Comparison of ENCODE assay signal across 16 cellular contexts in the genomic region with DNA sequence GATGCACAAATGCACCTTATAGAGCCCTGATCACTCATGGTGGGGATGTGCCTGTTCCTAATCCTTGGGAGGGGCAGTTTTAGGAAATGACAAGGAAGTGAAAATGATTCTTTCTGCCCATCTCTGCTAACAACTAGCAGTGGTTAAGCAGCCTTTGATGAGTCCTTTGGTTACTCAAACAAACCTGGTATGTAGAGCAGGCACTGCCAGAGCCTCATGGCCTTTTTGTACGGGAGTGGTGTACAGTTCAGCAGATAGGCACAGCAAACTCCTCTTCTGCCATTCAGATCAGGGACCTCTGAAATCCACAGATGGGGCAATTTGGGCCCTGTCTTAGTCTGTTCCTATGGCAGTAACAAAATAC.
"Had no signal": no experiment of that assay in that cellular context is flagged by ENCODE, and none has a peak within 500 bp of the region (broad histone marks: within the 10 kb centered on the region; RNA-seq: fewer than 3 reads in every experiment).

No MANE protein-coding gene starts in this region.

- H3K9me3 Mint-ChIP-seq: activated CD8-positive, alpha-beta T cell treated with anti-CD3 and anti-CD28 coated beads for 36 hours; activated naive CD4-positive, alpha-beta T cell treated with anti-CD3 and anti-CD28 coated beads for 36 hours; activated T-cell treated with anti-CD3 and anti-CD28 coated beads, Interleukin-2, amount 50 U/mL, for 24 hours; endodermal cell; T-cell had no signal

- H3K4me3 ChIP-seq: colonic mucosa, lower lobe of right lung, prostate gland, right atrium auricular region had no signal

- H3K36me3 Mint-ChIP-seq: T-cell had no signal

- DNase-seq: activated CD4-positive, alpha-beta T cell treated with anti-CD3 and anti-CD28 coated beads for 48 hours; activated CD4-positive, CD25-positive, alpha-beta regulatory T cell; activated CD8-positive, alpha-beta T cell treated with anti-CD3 and anti-CD28 coated beads for 36 hours; activated naive CD4-positive, alpha-beta T cell treated with anti-CD3 and anti-CD28 coated beads for 36 hours; activated T-cell treated with anti-CD3 and anti-CD28 coated beads, Interleukin-2, amount 50 U/mL, for 24 hours; brain microvascular endothelial cell; central memory CD4-positive, alpha-beta T cell; colonic mucosa; endodermal cell; head of caudate nucleus; lower lobe of right lung; small intestine; stimulated activated CD4-positive, alpha-beta T cell treated with anti-CD3 and anti-CD28 coated beads, Interleukin-4, amount 100 ng/mL, for 1 hour; T-cell had no signal

- ATAC-seq: activated CD8-positive, alpha-beta T cell treated with anti-CD3 and anti-CD28 coated beads for 36 hours; lower lobe of right lung; T-cell had no signal

- H3K4me1 Mint-ChIP-seq: endodermal cell, T-cell had no signal

- H3K27ac Mint-ChIP-seq: activated CD8-positive, alpha-beta T cell treated with anti-CD3 and anti-CD28 coated beads for 36 hours; activated naive CD4-positive, alpha-beta T cell treated with anti-CD3 and anti-CD28 coated beads for 36 hours; activated T-cell treated with anti-CD3 and anti-CD28 coated beads, Interleukin-2, amount 50 U/mL, for 24 hours; endodermal cell; T-cell had no signal

- H3K4me3 Mint-ChIP-seq: activated CD8-positive, alpha-beta T cell treated with anti-CD3 and anti-CD28 coated beads for 36 hours; activated naive CD4-positive, alpha-beta T cell treated with anti-CD3 and anti-CD28 coated beads for 36 hours; activated T-cell treated with anti-CD3 and anti-CD28 coated beads, Interleukin-2, amount 50 U/mL, for 24 hours; endodermal cell; T-cell had no signal
